8 cellular contexts compared by ENCODE assay signal in genomic region chr22:35631597-35631996, GRCh38. TPM values are rescaled to one million over a fixed set of nuclear protein-coding genes. Genes with fewer than 3 reads are reported as not detected.
DNase-seq lines count a peak whose midpoint lies in the region; ATAC-seq, FAIRE-seq and TF ChIP-seq lines count a peak whose summit lies in the region.

No MANE protein-coding gene starts in this region.

- H4K5ac ChIP-seq in H9 (ENCODE audit: insufficient read length, low read depth, low read length), result no peak overlapping the region

- no peaks in the 10 kb centered on the region for H3K79me1 ChIP-seq in H9 (ENCODE audit: insufficient read depth, low read depth, low read length, poor library complexity, severe bottlenecking)

- no peak for TF ChIP-seq POLR2A in endothelial cell of umbilical vein (IDR thresholded peaks at IDR 0.05; ENCODE audit: low read depth, low read length)
- TF ChIP-seq POLR2A in uterus (IDR thresholded peaks at IDR 0.05), result no peak

- H3K4me2 ChIP-seq in H9 (ENCODE audit: insufficient read depth, insufficient read length, low read length) (no peak overlapping the region), endothelial cell of umbilical vein (ENCODE audit: insufficient read depth, low read length) (no peak overlapping the region)

- H3K9me3 Mint-ChIP-seq in H9, result peaks cover 3 to 8% of the 10 kb centered on the region in 2 experiments; a peak in 3 of 5 replicates

- TF ChIP-seq CTCF in H9 (conservative IDR thresholded peaks at IDR 0.05) (peak; percentile 90), endothelial cell of umbilical vein (IDR thresholded peaks at IDR 0.05; ENCODE audit: extremely low read depth in 1 of 2, insufficient read depth in 1 of 2, low read depth in 1 of 2, low read length in 2 of 2) (peak; percentile 61 to 67), psoas muscle (IDR thresholded peaks at IDR 0.05) (peak; percentile 34), uterus (IDR thresholded peaks at IDR 0.05) (peak in 1 of 4 experiments; percentile 12)

- no peak for FAIRE-seq in endothelial cell of umbilical vein (lab: Jason Lieb, UNC)

- WGBS in H9 (ENCODE audit: extremely low coverage, insufficient read length, low lambda C conversion rate), result no CpG with 5 or more reads among the region's 5 CpGs
- 76 to 79% (median 76%) methylated on average over 5 of the region's 5 CpGs for WGBS in psoas muscle, 3 donors

- H2AK5ac ChIP-seq in H9 (ENCODE audit: insufficient read length, low read length), result no peak overlapping the region

- H2BK12ac ChIP-seq in H9 (ENCODE audit: insufficient read length, low read depth, low read length), result no peak overlapping the region

- H3K4me1 Mint-ChIP-seq in H9, result peaks cover 35 to 38% of the 10 kb centered on the region in 2 experiments

- peak in 3 of 4 donors; percentile 46 to 55 (median 47) for ATAC-seq in psoas muscle
- no peak for ATAC-seq in GM21786 (IDR thresholded peaks at IDR 0.05; ENCODE audit: unreplicated experiment)

- H3K36me3 Mint-ChIP-seq in H9 (ENCODE audit: insufficient read depth in 1 of 3, low read depth in 3 of 3), result peaks cover 0 to 3% (median 0%) of the 10 kb centered on the region in 3 experiments; a peak in 2 of 7 replicates

- H2AFZ ChIP-seq in H9 (ENCODE audit: low read length), result no peak overlapping the region
- H2AFZ ChIP-seq in endothelial cell of umbilical vein (ENCODE audit: low read depth, low read length), result no peak overlapping the region

- H3T11ph ChIP-seq in H9 (ENCODE audit: low read length), result no peak overlapping the region

- no peak overlapping the region for H2BK15ac ChIP-seq in H9 (ENCODE audit: low read depth, low read length)

- no peak overlapping the region for H3K9ac ChIP-seq in H9 (ENCODE audit: extremely low read depth, insufficient read length, low read length)
- no peak overlapping the region for H3K9ac ChIP-seq in endothelial cell of umbilical vein (replicated peaks; ENCODE audit: extremely low read depth, insufficient read depth, low read length)

- H4K20me1 ChIP-seq in H9 (ENCODE audit: control insufficient read depth, insufficient read depth, insufficient read length), result no peaks in the 10 kb centered on the region
- H4K20me1 ChIP-seq in endothelial cell of umbilical vein (replicated peaks; ENCODE audit: control insufficient read depth, extremely low read depth, insufficient read depth, low read length), result no peaks in the 10 kb centered on the region

- H2BK5ac ChIP-seq in H9 (ENCODE audit: insufficient read length, low read length), result no peak overlapping the region

- no peak overlapping the region for H3K56ac ChIP-seq in H9 (ENCODE audit: insufficient read length, low read depth, low read length)

- H3K79me2 ChIP-seq in H9 (ENCODE audit: insufficient read depth, low read length), result no peaks in the 10 kb centered on the region
- no peaks in the 10 kb centered on the region for H3K79me2 ChIP-seq in endothelial cell of umbilical vein (ENCODE audit: control insufficient read depth, insufficient read depth, low read length)

- no peak overlapping the region for H3K4me3 ChIP-seq in SJCRH30
- H3K4me3 ChIP-seq in endothelial cell of umbilical vein (replicated peaks in 1 of 3; ENCODE audit: insufficient read depth in 1 of 3, low read depth in 1 of 3, low read length in 3 of 3), result no peak overlapping the region
- no peak overlapping the region for H3K4me3 ChIP-seq in psoas muscle
- no peak overlapping the region for H3K4me3 ChIP-seq in uterus

- no peak overlapping the region for H3K18ac ChIP-seq in H9 (ENCODE audit: insufficient read length, low read depth, low read length)

- H3K36me3 ChIP-seq in SJCRH30 (no peaks in the 10 kb centered on the region), endothelial cell of umbilical vein (ENCODE audit: control insufficient read depth in 2 of 2, extremely low read depth in 1 of 2, insufficient read depth in 2 of 2, low read length in 2 of 2) (no peaks in the 10 kb centered on the region), psoas muscle (ENCODE audit: insufficient read depth in 1 of 2, low read depth in 1 of 2) (no peaks in the 10 kb centered on the region), uterus (no peaks in the 10 kb centered on the region)

- H2BK120ac ChIP-seq in H9 (ENCODE audit: low read depth, low read length, poor library complexity, severe bottlenecking), result no peak overlapping the region

- dilution Hi-C loops in endothelial cell of umbilical vein (cut with MboI; ENCODE audit: extremely low pct_ligation_motif_present, low sequenced_read_pairs), result no loop called here

- H3K4me1 ChIP-seq in H9 (ENCODE audit: insufficient read depth, low read length) (no peaks in the 10 kb centered on the region; the same call in 1 of the 2 replicates), SJCRH30 (peaks cover 14% of the 10 kb centered on the region), endothelial cell of umbilical vein (ENCODE audit: control insufficient read depth, extremely low read depth, insufficient read depth, low read length) (peaks cover 8% of the 10 kb centered on the region), psoas muscle (peaks cover 5% of the 10 kb centered on the region), uterus (no peaks in the 10 kb centered on the region)

- intact Hi-C loops in endothelial cell of umbilical vein (cut with micrococcal nuclease) (no loop called here), psoas muscle (cut with DNase I) (loop anchor here in 1 of 2 donors (5.0 kb wide), 1 partner anchor 46 kb away; no protein-coding TSS in a partner anchor), uterus (cut with DNase I; ENCODE audit: low total_unique reads) (loop anchor here (10.0 kb wide), 1 partner anchor 203 kb away; no protein-coding TSS in a partner anchor)

- no peak overlapping the region for H4K8ac ChIP-seq in H9 (replicated peaks; ENCODE audit: insufficient read length, low read depth, low read length)

- H3K4me3 Mint-ChIP-seq in H9, result no peak overlapping the region

- no peak overlapping the region for H3K23ac ChIP-seq in H9 (ENCODE audit: insufficient read length, low read depth, low read length)

- H2BK20ac ChIP-seq in H9 (ENCODE audit: low read depth, low read length, poor library complexity, severe bottlenecking), result no peak overlapping the region

- no peak overlapping the region for H4K91ac ChIP-seq in H9 (ENCODE audit: insufficient read length, low read depth, low read length)

- H3K9me3 ChIP-seq in H9 (ENCODE audit: control insufficient read depth, low read depth, low read length), result no peaks in the 10 kb centered on the region
- H3K9me3 ChIP-seq in SJCRH30 (replicated peaks), result peaks cover 4% of the 10 kb centered on the region; the same call in 1 of the 2 replicates
- H3K9me3 ChIP-seq in endothelial cell of umbilical vein (replicated peaks; ENCODE audit: control insufficient read depth, insufficient read depth, low read length), result no peaks in the 10 kb centered on the region
- no peaks in the 10 kb centered on the region for H3K9me3 ChIP-seq in psoas muscle
- H3K9me3 ChIP-seq in uterus, result no peaks in the 10 kb centered on the region

- no peak overlapping the region; a peak in 1 of 7 replicates for H3K27ac Mint-ChIP-seq in H9

- H3K27ac ChIP-seq in H9 (ENCODE audit: insufficient read length, low read depth, low read length) (no peak overlapping the region), SJCRH30 (no peak overlapping the region), endothelial cell of umbilical vein (ENCODE audit: insufficient read depth, low read depth, low read length) (no peak overlapping the region), psoas muscle (no peak overlapping the region), uterus (no peak overlapping the region)

- H3K9me1 ChIP-seq in endothelial cell of umbilical vein (replicated peaks; ENCODE audit: control insufficient read depth, extremely low read depth, insufficient read depth, low read length), result no peaks in the 10 kb centered on the region

- CTCF ChIA-PET in endothelial cell of umbilical vein (lab: Charles Lee), result interaction anchor here (1.0 to 2.7 kb wide), 9 partner anchors 12 to 434 kb away, joined by 3 to 17 read pairs (median 4); partner anchors contain the start of gene APOL6

- H3K27me3 Mint-ChIP-seq in H9 (ENCODE audit: low read depth), result peaks cover 3% of the 10 kb centered on the region

- no TSS peak for BruUV-seq in endothelial cell of umbilical vein (replicated peaks; lab: Mats Ljungman, UMichigan)

- H3K14ac ChIP-seq in H9 (ENCODE audit: insufficient read depth, low read length), result no peak overlapping the region

- no peaks in the 10 kb centered on the region for H3K27me3 ChIP-seq in H9 (ENCODE audit: insufficient read depth, low read length)
- H3K27me3 ChIP-seq in SJCRH30, result no peaks in the 10 kb centered on the region
- H3K27me3 ChIP-seq in endothelial cell of umbilical vein (ENCODE audit: control insufficient read depth in 2 of 2, insufficient read depth in 2 of 2, low read length in 2 of 2), result no peaks in the 10 kb centered on the region
- no peaks in the 10 kb centered on the region for H3K27me3 ChIP-seq in psoas muscle (ENCODE audit: insufficient read depth in 3 of 3, low read length in 2 of 3)
- H3K27me3 ChIP-seq in uterus, result no peaks in the 10 kb centered on the region

- H3K4ac ChIP-seq in H9 (ENCODE audit: low read depth, low read length), result no peak overlapping the region

- DNase-seq in COLO829 (ENCODE audit: low spot score), result peak; percentile 28
- DNase-seq in H9, result peak; percentile 83
- DNase-seq in SJCRH30, result peak; percentile 36 to 60
- peak; percentile 23 for DNase-seq in endothelial cell of umbilical vein (ENCODE audit: low read depth, low spot score)
- DNase-seq in psoas muscle, result peak in 1 of 2 donors; percentile 53
- DNase-seq in uterus, result no peak
- no peak for DNase-seq in ureter (ENCODE audit: low spot score)

- POLR2A ChIA-PET in endothelial cell of umbilical vein (lab: Charles Lee), result no interaction called here

- H3K23me2 ChIP-seq in H9 (ENCODE audit: insufficient read length, low read depth, low read length, poor library complexity, severe bottlenecking), result peaks cover 8% of the 10 kb centered on the region

RNA-seq across cellular contexts. Expression of gene MB, which starts 14.5 kb away (rescaled TPM):
- total RNA-seq in H9 (2021) (0.29 and 0.55 TPM in 2 replicates), endothelial cell of umbilical vein (not detected in 2 replicates), psoas muscle (1,000 to 10,000 TPM; 6,836 to 9,981 (median 8,612) TPM), uterus (1 to 10 TPM in 2 of 4 donors, not detected in 2; 1.8 to 2.5 TPM), ureter (3.4 TPM)
- 4.4 and 6.3 TPM in 2 replicates for total RNA-seq in SJCRH30 (2014; rRNA removed; shearing (Covaris generic))
- polyA plus RNA-seq in endothelial cell of umbilical vein (not detected in 2 replicates), psoas muscle (over 10,000 TPM in 2 of 3 donors, 1,000 to 10,000 TPM in 1; 9,385 to 12,606 (median 10,019) TPM)
- not detected in 2 replicates for polyA plus RNA-seq in endothelial cell of umbilical vein (2011; cell fraction: cytosol; rRNA removed)
- polyA plus RNA-seq in endothelial cell of umbilical vein (2011; cell fraction: nucleus; rRNA removed), result not detected in 2 replicates
- polyA plus RNA-seq in endothelial cell of umbilical vein (2012), result not detected in 2 replicates
- not detected in 2 replicates for polyA minus RNA-seq in endothelial cell of umbilical vein
- polyA minus RNA-seq in endothelial cell of umbilical vein (2011; cell fraction: cytosol; rRNA and poly(A)+ RNA removed), result 1.1 TPM
- polyA minus RNA-seq in endothelial cell of umbilical vein (2011; cell fraction: nucleus; rRNA and poly(A)+ RNA removed), result not detected in 2 replicates

RNA-seq across cellular contexts. Expression of gene APOL6, which starts 16.6 kb away (rescaled TPM):
- total RNA-seq in H9 (2021), result 0.04 and 0.07 TPM in 2 replicates
- 5.0 and 5.6 TPM in 2 replicates for total RNA-seq in SJCRH30 (2014; rRNA removed; shearing (Covaris generic))
- total RNA-seq in endothelial cell of umbilical vein, result 1.3 and 3.0 TPM in 2 replicates
- 0.33 TPM in 2 replicates for polyA plus RNA-seq in endothelial cell of umbilical vein
- polyA plus RNA-seq in endothelial cell of umbilical vein (2011; cell fraction: cytosol; rRNA removed), result 0.36 and 0.38 TPM in 2 replicates
- polyA plus RNA-seq in endothelial cell of umbilical vein (2011; cell fraction: nucleus; rRNA removed), result 0.39 and 0.40 TPM in 2 replicates
- polyA plus RNA-seq in endothelial cell of umbilical vein (2012), result 0.46 and 0.55 TPM in 2 replicates
- 1.1 TPM in 2 replicates for polyA minus RNA-seq in endothelial cell of umbilical vein
- polyA minus RNA-seq in endothelial cell of umbilical vein (2011; cell fraction: cytosol; rRNA and poly(A)+ RNA removed), result 7.2 TPM
- polyA minus RNA-seq in endothelial cell of umbilical vein (2011; cell fraction: nucleus; rRNA and poly(A)+ RNA removed), result 0.77 and 0.96 TPM in 2 replicates
- 1 to 10 TPM; 1.8 to 9.5 (median 6.1) TPM for total RNA-seq in psoas muscle
- polyA plus RNA-seq in psoas muscle, result 1 to 10 TPM in 2 of 3 donors, under 1 TPM in 1; 0.87 to 2.4 (median 1.0) TPM
- total RNA-seq in uterus, result 10 to 100 TPM in 2 of 4 donors, 1 to 10 TPM in 2; 5.3 to 19.8 (median 13.0) TPM
- 37.2 TPM for total RNA-seq in ureter

Comparison
In these comparisons a context has a peak if more than half of its experiments do, and no peak if none do; other contexts are left out.
1. DNase-seq: peak in COLO829 (single experiment), H9 (single experiment), SJCRH30 (2 of 2) and endothelial cell of umbilical vein (single experiment); none in uterus (0 of 2) and ureter (single experiment).
2. RNA of gene MB, which starts 14.5 kb away (total RNA-seq): 6,836 to 9,981 TPM in psoas muscle; 4.4 to 6.3 TPM in SJCRH30, 3.4 TPM in ureter (single experiment), 1.8 to 2.5 TPM in uterus, 0.29 to 0.55 TPM in H9 and not detected in endothelial cell of umbilical vein; every median in the first group is over 100 times any median in the second.